Comparison of ENCODE assay signal across 1 cellular context in genomic region chr9:124345751-124346281, GRCh38.
TF ChIP-seq lines count a peak whose summit lies in the region.

No MANE protein-coding gene starts in this region.

TF ChIP-seq in GM12878, 131 proteins besides CTCF, POLR2A, EP300 and RAD21 (continued from another document):
- no peak for TF ChIP-seq MEF2A (IDR thresholded peaks at IDR 0.05; ENCODE audit: insufficient read depth, low read depth, low read length)
